ENCODE assay signal across 10 cellular contexts in the genomic region with DNA sequence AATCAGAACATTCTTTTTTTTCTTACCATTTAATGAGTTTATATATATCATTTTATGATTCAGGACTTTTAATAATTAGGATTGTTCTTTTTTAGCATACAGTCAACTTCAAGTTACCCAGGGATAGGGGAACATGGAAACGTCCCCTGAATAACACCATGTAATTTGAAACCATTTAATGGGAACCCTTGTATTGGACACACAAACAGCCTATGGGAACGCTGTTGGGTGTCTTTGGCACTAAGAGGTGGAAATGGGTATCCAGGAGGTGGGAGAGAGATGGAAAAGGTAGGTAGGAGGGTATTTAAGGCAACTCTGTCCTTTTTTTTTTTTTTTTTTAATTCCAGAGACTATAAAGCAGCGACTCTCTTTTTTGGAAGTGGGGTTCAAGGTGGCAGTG. TPM values are rescaled to one million over a fixed set of nuclear protein-coding genes. Genes with fewer than 3 reads are reported as not detected.
DNase-seq lines count a peak whose midpoint lies in the region; ATAC-seq and TF ChIP-seq lines count a peak whose summit lies in the region.
"Had no signal": no experiment of that assay in that cellular context is flagged by ENCODE, and none has a peak within 500 bp of the region (broad histone marks: within the 10 kb centered on the region; RNA-seq: fewer than 3 reads in every experiment).

No MANE protein-coding gene starts in this region.

- TF ChIP-seq EP300 in SK-N-SH (IDR thresholded peaks at IDR 0.05; ENCODE audit: borderline replicate concordance in 1 of 2, low read depth in 1 of 2, low read length in 1 of 2) = no peak

- H3K36me3 ChIP-seq in SK-N-SH (replicated peaks in 1 of 2; ENCODE audit: control insufficient read depth in 1 of 2, insufficient read depth in 2 of 2, low read length in 1 of 2) = peaks cover 41% of the 10 kb centered on the region in 2 experiments

- H3K4me3 ChIP-seq in SK-N-SH (ENCODE audit: low read depth in 2 of 2, low read length in 1 of 2) (peak overlapping the region in 1 of 2 experiments; percentile 85; a peak in 2 of 4 replicates), coronary artery (peak overlapping the region; percentile 99)

- POLR2A ChIA-PET in SK-N-SH (lab: Yijun Ruan, JAX) = no interaction called here

- H3K4me1 ChIP-seq in SK-N-SH (ENCODE audit: control insufficient read depth in 1 of 2, insufficient read depth in 2 of 2, low read depth in 1 of 2, low read length in 1 of 2) = peaks cover 10 to 20% of the 10 kb centered on the region in 2 experiments; a peak in 3 of 4 replicates

- H3K27ac ChIP-seq in SK-N-SH (ENCODE audit: low read depth in 2 of 2, low read length in 1 of 2) (no peak overlapping the region), coronary artery (no peak overlapping the region)

- no peak for DNase-seq in SK-N-SH
- DNase-seq in NCI-H69 (lab: John Stamatoyannopoulos, UW) = peak; percentile 74
- no peak for DNase-seq in coronary artery (ENCODE audit: low spot score)
- peak; percentile 40 for DNase-seq in renal cortical epithelial cell (ENCODE audit: low read depth)
- no peak for DNase-seq in SKM-1 treated with dmso at 0.1 percent for 144 hours (lab: John Stamatoyannopoulos, UW; ENCODE audit: unreplicated experiment)
- no peak for DNase-seq in T1000 (lab: John Stamatoyannopoulos, UW)
- DNase-seq in activated naive CD4-positive, alpha-beta T cell treated with Interleukin-2 at 50 U/mL for 16 hours = no peak
- DNase-seq: heart right ventricle had no signal

- TF ChIP-seq RAD21 in SK-N-SH (IDR thresholded peaks at IDR 0.05; ENCODE audit: low read length) = no peak

- peaks cover 60% of the 10 kb centered on the region for H4K20me1 ChIP-seq in SK-N-SH (ENCODE audit: insufficient read depth)

- ATAC-seq in SK-N-SH treated with all-trans-retinoic acid at 6 μM for 48 hours = no peak
- ATAC-seq: HCT116, heart right ventricle had no signal

- TF ChIP-seq CTCF in SK-N-SH (IDR thresholded peaks at IDR 0.05) (no peak), coronary artery (IDR thresholded peaks at IDR 0.05) (no peak)

- CTCF ChIA-PET in SK-N-SH (lab: Yijun Ruan, JAX) = interaction anchor here (1.0 kb wide), 1 partner anchor 14 kb away, joined by 3 read pairs; no protein-coding TSS in a partner anchor

- H3K9me3 ChIP-seq in SK-N-SH = no peaks in the 10 kb centered on the region
- H3K9me3 ChIP-seq: heart right ventricle had no signal

- no peaks in the 10 kb centered on the region for H3K27me3 ChIP-seq in SK-N-SH (ENCODE audit: insufficient read depth)
- H3K27me3 ChIP-seq: heart right ventricle had no signal

- 81% methylated on average over 3 of the region's 3 CpGs for WGBS in SK-N-SH (ENCODE audit: low lambda C conversion rate)

- peaks cover 86% of the 10 kb centered on the region for H3K79me2 ChIP-seq in SK-N-SH (ENCODE audit: insufficient read depth)

- peaks cover 31% of the 10 kb centered on the region for H3F3A ChIP-seq in SK-N-SH (replicated peaks; ENCODE audit: insufficient read depth)

- no peaks in the 10 kb centered on the region for H3K9me2 ChIP-seq in SK-N-SH

- H2AFZ ChIP-seq in SK-N-SH (ENCODE audit: low read depth) = no peak overlapping the region

- peak overlapping the region; percentile 85 for H3K4me2 ChIP-seq in SK-N-SH

- H3K9ac ChIP-seq in SK-N-SH = no peak overlapping the region

TF ChIP-seq in SK-N-SH, 30 proteins besides CTCF, POLR2A, EP300 and RAD21:
- TF ChIP-seq SMC3 (IDR thresholded peaks at IDR 0.05; ENCODE audit: low read depth, low read length) (no peak), FOXJ3 (CRISPR knock-in tag; IDR thresholded peaks at IDR 0.05) (no peak), JUND (IDR thresholded peaks at IDR 0.05) (no peak), NFIC (IDR thresholded peaks at IDR 0.05; ENCODE audit: borderline replicate concordance) (no peak), RFX5 (IDR thresholded peaks at IDR 0.05; ENCODE audit: low read length) (no peak), YY1 (IDR thresholded peaks at IDR 0.05; ENCODE audit: low read depth) (no peak), FOSL2 (IDR thresholded peaks at IDR 0.05; ENCODE audit: borderline replicate concordance, low read depth) (no peak), TAF1 (IDR thresholded peaks at IDR 0.05; ENCODE audit: borderline replicate concordance, low read depth, low read length) (no peak), CHD2 (IDR thresholded peaks at IDR 0.05; ENCODE audit: low read length, partially characterized antibody) (no peak), POLR2AphosphoS5 (IDR thresholded peaks at IDR 0.05; ENCODE audit: low read depth, low read length) (no peak), FOXM1 (IDR thresholded peaks at IDR 0.05; ENCODE audit: low read depth) (no peak), RCOR1 (IDR thresholded peaks at IDR 0.05; ENCODE audit: low read length) (no peak), MXI1 (IDR thresholded peaks at IDR 0.05; ENCODE audit: low read depth, low read length) (no peak), SIN3A (IDR thresholded peaks at IDR 0.05; ENCODE audit: borderline replicate concordance, low read depth, low read length) (no peak), GATA2 (CRISPR knock-in tag; IDR thresholded peaks at IDR 0.05) (no peak)
- TF ChIP-seq, protein P1, sequence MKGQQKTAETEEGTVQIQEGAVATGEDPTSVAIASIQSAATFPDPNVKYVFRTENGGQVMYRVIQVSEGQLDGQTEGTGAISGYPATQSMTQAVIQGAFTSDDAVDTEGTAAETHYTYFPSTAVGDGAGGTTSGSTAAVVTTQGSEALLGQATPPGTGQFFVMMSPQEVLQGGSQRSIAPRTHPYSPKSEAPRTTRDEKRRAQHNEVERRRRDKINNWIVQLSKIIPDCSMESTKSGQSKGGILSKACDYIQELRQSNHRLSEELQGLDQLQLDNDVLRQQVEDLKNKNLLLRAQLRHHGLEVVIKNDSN (IDR thresholded peaks at IDR 0.05; ENCODE audit: borderline replicate concordance, low read depth) = no peak
- TF ChIP-seq, protein P2, sequence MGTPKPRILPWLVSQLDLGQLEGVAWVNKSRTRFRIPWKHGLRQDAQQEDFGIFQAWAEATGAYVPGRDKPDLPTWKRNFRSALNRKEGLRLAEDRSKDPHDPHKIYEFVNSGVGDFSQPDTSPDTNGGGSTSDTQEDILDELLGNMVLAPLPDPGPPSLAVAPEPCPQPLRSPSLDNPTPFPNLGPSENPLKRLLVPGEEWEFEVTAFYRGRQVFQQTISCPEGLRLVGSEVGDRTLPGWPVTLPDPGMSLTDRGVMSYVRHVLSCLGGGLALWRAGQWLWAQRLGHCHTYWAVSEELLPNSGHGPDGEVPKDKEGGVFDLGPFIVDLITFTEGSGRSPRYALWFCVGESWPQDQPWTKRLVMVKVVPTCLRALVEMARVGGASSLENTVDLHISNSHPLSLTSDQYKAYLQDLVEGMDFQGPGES (IDR thresholded peaks at IDR 0.05; ENCODE audit: low read depth, low read length) = no peak
TF ChIP-seq in SK-N-SH: peak in this region for 0.

TF ChIP-seq in SK-N-SH treated with all-trans-retinoic acid at 6 μM for 48 hours, 23 proteins besides CTCF, POLR2A, EP300 and RAD21 (continues in another document):
- TF ChIP-seq, protein P3, sequence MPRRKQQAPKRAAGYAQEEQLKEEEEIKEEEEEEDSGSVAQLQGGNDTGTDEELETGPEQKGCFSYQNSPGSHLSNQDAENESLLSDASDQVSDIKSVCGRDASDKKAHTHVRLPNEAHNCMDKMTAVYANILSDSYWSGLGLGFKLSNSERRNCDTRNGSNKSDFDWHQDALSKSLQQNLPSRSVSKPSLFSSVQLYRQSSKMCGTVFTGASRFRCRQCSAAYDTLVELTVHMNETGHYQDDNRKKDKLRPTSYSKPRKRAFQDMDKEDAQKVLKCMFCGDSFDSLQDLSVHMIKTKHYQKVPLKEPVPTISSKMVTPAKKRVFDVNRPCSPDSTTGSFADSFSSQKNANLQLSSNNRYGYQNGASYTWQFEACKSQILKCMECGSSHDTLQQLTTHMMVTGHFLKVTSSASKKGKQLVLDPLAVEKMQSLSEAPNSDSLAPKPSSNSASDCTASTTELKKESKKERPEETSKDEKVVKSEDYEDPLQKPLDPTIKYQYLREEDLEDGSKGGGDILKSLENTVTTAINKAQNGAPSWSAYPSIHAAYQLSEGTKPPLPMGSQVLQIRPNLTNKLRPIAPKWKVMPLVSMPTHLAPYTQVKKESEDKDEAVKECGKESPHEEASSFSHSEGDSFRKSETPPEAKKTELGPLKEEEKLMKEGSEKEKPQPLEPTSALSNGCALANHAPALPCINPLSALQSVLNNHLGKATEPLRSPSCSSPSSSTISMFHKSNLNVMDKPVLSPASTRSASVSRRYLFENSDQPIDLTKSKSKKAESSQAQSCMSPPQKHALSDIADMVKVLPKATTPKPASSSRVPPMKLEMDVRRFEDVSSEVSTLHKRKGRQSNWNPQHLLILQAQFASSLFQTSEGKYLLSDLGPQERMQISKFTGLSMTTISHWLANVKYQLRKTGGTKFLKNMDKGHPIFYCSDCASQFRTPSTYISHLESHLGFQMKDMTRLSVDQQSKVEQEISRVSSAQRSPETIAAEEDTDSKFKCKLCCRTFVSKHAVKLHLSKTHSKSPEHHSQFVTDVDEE (CRISPR knock-in tag; IDR thresholded peaks at IDR 0.05) = no peak
- TF ChIP-seq, protein P4, sequence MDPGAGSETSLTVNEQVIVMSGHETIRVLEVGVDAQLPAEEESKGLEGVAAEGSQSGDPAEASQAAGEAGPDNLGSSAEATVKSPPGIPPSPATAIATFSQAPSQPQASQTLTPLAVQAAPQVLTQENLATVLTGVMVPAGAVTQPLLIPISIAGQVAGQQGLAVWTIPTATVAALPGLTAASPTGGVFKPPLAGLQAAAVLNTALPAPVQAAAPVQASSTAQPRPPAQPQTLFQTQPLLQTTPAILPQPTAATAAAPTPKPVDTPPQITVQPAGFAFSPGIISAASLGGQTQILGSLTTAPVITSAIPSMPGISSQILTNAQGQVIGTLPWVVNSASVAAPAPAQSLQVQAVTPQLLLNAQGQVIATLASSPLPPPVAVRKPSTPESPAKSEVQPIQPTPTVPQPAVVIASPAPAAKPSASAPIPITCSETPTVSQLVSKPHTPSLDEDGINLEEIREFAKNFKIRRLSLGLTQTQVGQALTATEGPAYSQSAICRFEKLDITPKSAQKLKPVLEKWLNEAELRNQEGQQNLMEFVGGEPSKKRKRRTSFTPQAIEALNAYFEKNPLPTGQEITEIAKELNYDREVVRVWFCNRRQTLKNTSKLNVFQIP (CRISPR knock-in tag; IDR thresholded peaks at IDR 0.05; ENCODE audit: borderline replicate concordance, low read depth) = no peak
- TF ChIP-seq SNAI2 (CRISPR knock-in tag; IDR thresholded peaks at IDR 0.05) (no peak), ARNTL (CRISPR knock-in tag; IDR thresholded peaks at IDR 0.05; ENCODE audit: borderline replicate concordance, low read depth) (no peak), TCF4 (CRISPR knock-in tag; IDR thresholded peaks at IDR 0.05; ENCODE audit: borderline replicate concordance) (no peak)

RNA-seq across cellular contexts. Expression of a gene that starts 2.6 kb away (rescaled TPM):
- 45.7 and 50.7 TPM in 2 replicates for polyA plus RNA-seq in SK-N-SH (2012; rRNA removed)
- 40.3 and 50.3 TPM in 2 replicates for polyA plus RNA-seq in SK-N-SH (2012; cell fraction: cytosol; rRNA removed)
- 136 and 151 TPM in 2 replicates for polyA plus RNA-seq in SK-N-SH (2012; cell fraction: nucleus; rRNA removed)
- total RNA-seq in renal cortical epithelial cell = 31.4 and 81.0 TPM in 2 replicates

RNA-seq across cellular contexts. Expression of a gene that starts 21.2 kb away (rescaled TPM):
- 59.0 and 59.9 TPM in 2 replicates for polyA plus RNA-seq in SK-N-SH (2012; rRNA removed)
- 56.8 and 60.1 TPM in 2 replicates for polyA plus RNA-seq in SK-N-SH (2012; cell fraction: cytosol; rRNA removed)
- 17.6 and 24.0 TPM in 2 replicates for polyA plus RNA-seq in SK-N-SH (2012; cell fraction: nucleus; rRNA removed)
- 2.2 and 8.7 TPM in 2 replicates for total RNA-seq in renal cortical epithelial cell

Comparison
In these comparisons a context has a peak if more than half of its experiments do, and no peak if none do; other contexts are left out.
1. DNase-seq: peak in NCI-H69 (single experiment) and renal cortical epithelial cell (single experiment); none in SK-N-SH (single experiment), coronary artery (single experiment), SKM-1 treated with dmso at 0.1 percent for 144 hours (single experiment), T1000 (single experiment) and activated naive CD4-positive, alpha-beta T cell treated with Interleukin-2 at 50 U/mL for 16 hours (single experiment).